Comparison of ENCODE assay signal across 2 cellular contexts in the genomic region with DNA sequence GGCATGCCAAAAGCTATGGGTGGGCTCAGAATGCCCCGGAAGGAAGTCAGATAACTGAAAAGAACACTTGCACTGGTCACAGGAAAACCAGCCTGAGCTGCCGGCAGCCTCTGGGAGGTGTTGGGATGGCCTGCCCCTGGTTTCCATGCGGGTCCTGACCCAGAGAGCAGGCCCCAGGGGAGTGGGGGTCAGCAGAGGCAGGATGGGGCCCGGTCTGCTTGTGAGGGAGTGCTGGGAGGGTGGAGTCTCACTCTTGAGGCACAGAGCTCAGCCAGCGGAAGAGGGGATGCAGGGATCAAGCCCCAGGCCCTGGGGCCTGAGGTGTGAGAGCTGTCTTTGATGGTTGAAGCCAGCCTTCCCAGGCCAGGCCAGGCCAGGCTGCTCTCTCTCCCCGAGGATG.
A peak's percentile ranks its signal among the peaks of the same experiment; 100 is the strongest.
TF ChIP-seq lines count a peak whose summit lies in the region.

No MANE protein-coding gene starts in this region.

TF ChIP-seq in IMR-90, 13 proteins besides CTCF, POLR2A, EP300 and RAD21:
- TF ChIP-seq MAZ (IDR thresholded peaks at IDR 0.05; ENCODE audit: borderline replicate concordance, low read depth, low read length) (no peak), CEBPB (IDR thresholded peaks at IDR 0.05; ENCODE audit: low read depth, low read length) (no peak), MXI1 (IDR thresholded peaks at IDR 0.05; ENCODE audit: borderline replicate concordance, low read depth, low read length) (no peak), CHD1 (IDR thresholded peaks at IDR 0.05; ENCODE audit: low read depth, low read length) (no peak), RFX5 (IDR thresholded peaks at IDR 0.05; ENCODE audit: low read depth, low read length) (no peak), NFE2L2 (IDR thresholded peaks at IDR 0.05; ENCODE audit: low read depth, low read length) (no peak)
- TF ChIP-seq, protein P1, sequence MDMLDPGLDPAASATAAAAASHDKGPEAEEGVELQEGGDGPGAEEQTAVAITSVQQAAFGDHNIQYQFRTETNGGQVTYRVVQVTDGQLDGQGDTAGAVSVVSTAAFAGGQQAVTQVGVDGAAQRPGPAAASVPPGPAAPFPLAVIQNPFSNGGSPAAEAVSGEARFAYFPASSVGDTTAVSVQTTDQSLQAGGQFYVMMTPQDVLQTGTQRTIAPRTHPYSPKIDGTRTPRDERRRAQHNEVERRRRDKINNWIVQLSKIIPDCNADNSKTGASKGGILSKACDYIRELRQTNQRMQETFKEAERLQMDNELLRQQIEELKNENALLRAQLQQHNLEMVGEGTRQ (IDR thresholded peaks at IDR 0.05; ENCODE audit: low read depth, low read length): no peak

TF ChIP-seq in liver, 16 proteins besides CTCF, POLR2A, EP300 and RAD21:
- TF ChIP-seq HNF4A (conservative IDR thresholded peaks at IDR 0.05) (no peak), NR2F2 (IDR thresholded peaks at IDR 0.05) (peak; percentile 36)
TF ChIP-seq in liver: peak in this region for 1.
